20 cellular contexts compared by ENCODE assay signal in genomic region chr5:77128411-77129061, GRCh38.
"Had no signal": no experiment of that assay in that cellular context is flagged by ENCODE, and none has a peak within 500 bp of the region (broad histone marks: within the 10 kb centered on the region; RNA-seq: fewer than 3 reads in every experiment).

No MANE protein-coding gene starts in this region.

- H3K27me3 ChIP-seq: MG63 had no signal

- DNase-seq: MM.1S, NCI-H1048, NCI-H1092, NCI-H1092 treated with DMSO at 0.1 percent for 48 hours, NCI-H1105, NCI-H1417 treated with DMSO at 0.1 percent for 48 hours, NCI-H1436 treated with DMSO at 0.1 percent for 48 hours, NCI-H187, NCI-H187 treated with DMSO at 0.1 percent for 48 hours, NCI-H1930, NCI-H2029, NCI-H2029 treated with DMSO at 0.1 percent for 48 hours, NCI-H2081 treated with DMSO at 0.1 percent for 48 hours, NCI-H2107, NCI-H2171, NCI-H2227 treated with DMSO at 0.1 percent for 48 hours, NCI-H345, NCI-H510A had no signal

- H3K9ac ChIP-seq: KMS-11 had no signal

- H3K4me2 ChIP-seq: KMS-11 had no signal

- H3K4me3 ChIP-seq: MG63 had no signal

- H3K9me3 ChIP-seq: MG63 had no signal

- H3K36me3 ChIP-seq: MG63 had no signal

- H3K27ac ChIP-seq: KMS-11 had no signal
